ENCODE assay signal across 28 cellular contexts in the genomic region with DNA sequence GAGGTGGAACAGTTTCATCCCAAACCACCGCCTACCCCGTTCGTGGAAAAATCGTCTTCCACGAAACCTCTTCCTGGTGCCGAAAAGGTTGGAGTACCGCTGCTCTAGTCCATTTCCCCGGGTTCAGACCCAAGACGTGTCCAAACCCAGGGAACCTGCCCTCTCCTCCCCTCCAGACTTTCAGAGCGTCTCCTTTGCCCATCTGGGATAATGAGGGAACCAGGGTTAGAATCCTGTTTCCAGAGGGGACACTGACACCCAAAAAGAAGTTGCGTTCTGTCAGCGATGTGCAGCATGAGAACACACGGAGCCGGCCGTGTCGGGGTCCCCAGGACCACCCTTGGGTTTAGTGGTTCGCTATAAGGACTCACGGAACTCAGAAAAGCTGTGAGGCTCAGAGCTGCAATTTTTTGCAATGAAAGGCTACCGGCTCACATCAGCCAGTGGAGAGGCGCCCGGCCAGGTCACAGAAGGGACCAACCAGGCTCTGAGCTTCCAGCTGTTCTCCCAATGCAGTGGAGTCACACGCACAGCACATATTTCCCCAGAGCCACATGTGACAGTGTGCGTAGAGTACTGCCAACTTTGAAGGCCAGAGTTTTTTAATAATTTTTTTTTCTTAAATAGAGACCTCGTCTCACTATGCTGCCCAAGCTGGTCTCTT. TPM values are rescaled to one million over a fixed set of nuclear protein-coding genes. Genes with fewer than 3 reads are reported as not detected.
"Had no signal": no experiment of that assay in that cellular context is flagged by ENCODE, and none has a peak within 500 bp of the region (broad histone marks: within the 10 kb centered on the region; RNA-seq: fewer than 3 reads in every experiment).

No MANE protein-coding gene starts in this region.

- H3K4me3 ChIP-seq: coronary artery, esophagus squamous epithelium, lung, neural progenitor cell, stomach, tibial artery, upper lobe of left lung, uterus had no signal

- H3K27me3 ChIP-seq: neural progenitor cell, upper lobe of left lung, uterus had no signal

- H3K9me3 Mint-ChIP-seq: effector memory CD8-positive, alpha-beta T cell; immature natural killer cell; memory B cell; naive B cell; nephron; neural progenitor cell; stimulated activated effector memory CD8-positive, alpha-beta T cell treated with anti-CD3 and anti-CD28 coated beads, Interleukin-12 subunit alpha, Interleukin-12 subunit beta, amount 100 ng/mL, for 72 hours had no signal

- DNase-seq: central memory CD4-positive, alpha-beta T cell; effector memory CD8-positive, alpha-beta T cell; erythroblast; esophagus squamous epithelium; hypothalamus; immature natural killer cell; islet precursor cell; left ventricle myocardium superior; naive B cell; occipital lobe; stimulated activated CD4-positive, alpha-beta T cell treated with anti-CD3 and anti-CD28 coated beads, Interleukin-2, amount 100 ng/mL, for 24 hours; stimulated activated CD4-positive, alpha-beta T cell treated with anti-CD3 and anti-CD28 coated beads, Interleukin-4, amount 100 ng/mL, for 24 hours; stimulated activated naive CD4-positive, alpha-beta T cell treated with Interleukin-2 at 50 U/mL for 16 hours; stomach; tibial artery; upper lobe of left lung; uterus had no signal

- H3K36me3 ChIP-seq: esophagus squamous epithelium, neural progenitor cell, stomach, tibial artery, upper lobe of left lung, uterus had no signal

- H3K27ac Mint-ChIP-seq: immature natural killer cell; memory B cell; nephron; neural progenitor cell; progenitor cell of endocrine pancreas; stimulated activated effector memory CD8-positive, alpha-beta T cell treated with anti-CD3 and anti-CD28 coated beads, Interleukin-12 subunit alpha, Interleukin-12 subunit beta, amount 100 ng/mL, for 72 hours had no signal

- ATAC-seq: effector memory CD8-positive, alpha-beta T cell; left ventricle myocardium superior; sciatic nerve; stimulated activated effector memory CD8-positive, alpha-beta T cell treated with anti-CD3 and anti-CD28 coated beads, Interleukin-12 subunit alpha, Interleukin-12 subunit beta, amount 100 ng/mL, for 72 hours had no signal

- H3K4me3 Mint-ChIP-seq: effector memory CD8-positive, alpha-beta T cell; immature natural killer cell; memory B cell; naive B cell; nephron; neural progenitor cell; stimulated activated effector memory CD8-positive, alpha-beta T cell treated with anti-CD3 and anti-CD28 coated beads, Interleukin-12 subunit alpha, Interleukin-12 subunit beta, amount 100 ng/mL, for 72 hours had no signal

- H3K27ac ChIP-seq: coronary artery, esophagus squamous epithelium, neural progenitor cell, parathyroid adenoma, stomach, tibial artery, uterus had no signal

- H3K36me3 Mint-ChIP-seq: immature natural killer cell; naive B cell; neural progenitor cell; stimulated activated effector memory CD8-positive, alpha-beta T cell treated with anti-CD3 and anti-CD28 coated beads, Interleukin-12 subunit alpha, Interleukin-12 subunit beta, amount 100 ng/mL, for 72 hours had no signal

- H3K4me1 Mint-ChIP-seq: immature natural killer cell; nephron; stimulated activated effector memory CD8-positive, alpha-beta T cell treated with anti-CD3 and anti-CD28 coated beads, Interleukin-12 subunit alpha, Interleukin-12 subunit beta, amount 100 ng/mL, for 72 hours had no signal

- H3K9me3 ChIP-seq: esophagus squamous epithelium, stomach, tibial artery, upper lobe of left lung, uterus had no signal

- FAIRE-seq: endometrium, frontal cortex had no signal

- H3K4me1 ChIP-seq: esophagus squamous epithelium, parathyroid adenoma, stomach, tibial artery, upper lobe of left lung, uterus had no signal

RNA-seq across cellular contexts. Expression of a gene that starts 19.4 kb away (rescaled TPM):
- polyA plus RNA-seq: immature natural killer cell had no signal
